Comparison of ENCODE assay signal across 13 cellular contexts in the genomic region with DNA sequence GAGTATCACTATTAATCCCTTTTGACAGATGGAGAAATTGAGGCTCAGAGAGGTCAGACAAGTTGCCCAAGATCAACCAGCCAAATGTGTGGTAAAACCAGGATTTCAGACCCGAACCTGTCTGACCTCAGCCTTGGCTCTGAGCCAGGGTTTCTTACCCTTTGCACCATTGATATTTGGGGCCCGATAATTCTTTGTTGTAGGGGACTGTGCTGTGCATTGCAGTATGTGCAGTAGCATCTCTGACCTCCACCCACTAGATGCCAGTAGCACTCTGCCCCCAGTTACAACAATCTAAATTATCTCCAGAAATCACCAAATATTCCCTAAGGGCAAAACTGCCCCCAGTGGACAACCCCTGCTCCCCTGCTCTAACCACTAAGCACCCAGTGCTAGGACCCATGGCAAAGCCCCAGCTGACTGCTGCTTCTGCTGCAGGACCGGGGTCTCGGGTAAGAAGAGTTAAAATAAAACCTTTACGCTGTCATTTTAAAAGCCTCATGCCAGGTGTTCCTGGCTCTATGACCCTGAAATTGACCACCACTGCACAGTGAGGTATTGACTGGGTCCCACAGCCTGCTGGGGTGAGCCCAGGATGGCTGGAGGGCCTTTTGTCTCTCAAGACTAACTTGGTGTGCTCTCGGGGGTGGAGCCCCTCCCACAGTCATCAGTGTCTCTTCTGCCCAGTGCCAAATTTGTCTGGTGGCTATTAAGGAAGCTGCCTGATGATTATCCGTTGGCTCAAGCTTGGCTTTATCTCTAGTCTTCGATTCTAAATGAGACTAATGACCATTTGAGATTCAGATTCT. TPM values are rescaled to one million over a fixed set of nuclear protein-coding genes. Genes with fewer than 3 reads are reported as not detected.
DNase-seq lines count a peak whose midpoint lies in the region; ATAC-seq, FAIRE-seq and TF ChIP-seq lines count a peak whose summit lies in the region.
"Had no signal": no experiment of that assay in that cellular context is flagged by ENCODE, and none has a peak within 500 bp of the region (broad histone marks: within the 10 kb centered on the region; RNA-seq: fewer than 3 reads in every experiment).

No MANE protein-coding gene starts in this region.

- H3K4me1 Mint-ChIP-seq in activated CD4-positive, alpha-beta memory T cell treated with anti-CD3 and anti-CD28 coated beads for 36 hours (ENCODE audit: low read depth), result peaks cover 25% of the 10 kb centered on the region
- H3K4me1 Mint-ChIP-seq in activated CD4-positive, alpha-beta memory T cell treated with anti-CD3 and anti-CD28 coated beads, Interleukin-2, amount 10 ng/mL, durations not matched to agents 7 days and 5 days, result peaks cover 27% of the 10 kb centered on the region

- H4K20me1 ChIP-seq in osteoblast (ENCODE audit: insufficient read depth, low read length), result no peaks in the 10 kb centered on the region

- no peak overlapping the region for H3K27ac ChIP-seq in osteoblast (ENCODE audit: low read depth, low read length)

- H2AFZ ChIP-seq in osteoblast (ENCODE audit: low read length), result no peak overlapping the region

- H3K9me3 ChIP-seq in osteoblast (ENCODE audit: low read depth, low read length), result no peaks in the 10 kb centered on the region
- H3K9me3 ChIP-seq: esophagus squamous epithelium had no signal

- peaks cover 9% of the 10 kb centered on the region for H3K27me3 Mint-ChIP-seq in activated CD4-positive, alpha-beta memory T cell treated with anti-CD3 and anti-CD28 coated beads for 36 hours
- peaks cover 75% of the 10 kb centered on the region for H3K27me3 Mint-ChIP-seq in activated CD4-positive, alpha-beta memory T cell treated with anti-CD3 and anti-CD28 coated beads, Interleukin-2, amount 10 ng/mL, durations not matched to agents 7 days and 5 days

- CTCF ChIA-PET in activated CD4-positive, alpha-beta memory T cell treated with anti-CD3 and anti-CD28 coated beads for 36 hours (lab: Charles Lee), result interaction anchor here (1.3 to 3.9 kb wide), 4 partner anchors 8 to 198 kb away, joined by 6 to 33 read pairs (median 21); no protein-coding TSS in a partner anchor
- CTCF ChIA-PET in activated CD4-positive, alpha-beta memory T cell treated with anti-CD3 and anti-CD28 coated beads, Interleukin-2, amount 10 ng/mL, durations not matched to agents 7 days and 5 days (lab: Charles Lee), result interaction anchor here (0.8 to 3.1 kb wide), 8 partner anchors 8 to 200 kb away, joined by 3 to 30 read pairs (median 4); no protein-coding TSS in a partner anchor

- no peaks in the 10 kb centered on the region for H3K36me3 ChIP-seq in osteoblast (ENCODE audit: insufficient read depth, low read length)
- H3K36me3 ChIP-seq: esophagus squamous epithelium had no signal

- H3K4me2 ChIP-seq in osteoblast (ENCODE audit: insufficient read depth, low read length), result no peak overlapping the region

- H3K27me3 ChIP-seq in osteoblast (ENCODE audit: insufficient read depth, low read length), result peaks cover 51% of the 10 kb centered on the region
- H3K27me3 ChIP-seq: esophagus squamous epithelium had no signal

- intact Hi-C loops in activated CD4-positive, alpha-beta memory T cell treated with anti-CD3 and anti-CD28 coated beads for 36 hours (cut with micrococcal nuclease), result loop anchor here (1.0 kb wide), 1 partner anchor 186 kb away; no protein-coding TSS in a partner anchor

- no peaks in the 10 kb centered on the region for H3K79me2 ChIP-seq in osteoblast (ENCODE audit: insufficient read depth, low read length)

- POLR2A ChIA-PET in activated CD4-positive, alpha-beta memory T cell treated with anti-CD3 and anti-CD28 coated beads for 36 hours (lab: Charles Lee), result no interaction called here
- POLR2A ChIA-PET in activated CD4-positive, alpha-beta memory T cell treated with anti-CD3 and anti-CD28 coated beads, Interleukin-2, amount 10 ng/mL, durations not matched to agents 7 days and 5 days (lab: Charles Lee), result interaction anchor here (0.5 to 1.4 kb wide), 2 partner anchors 8 to 46 kb away, joined by 3 read pairs; no protein-coding TSS in a partner anchor

- no peaks in the 10 kb centered on the region for H3K36me3 Mint-ChIP-seq in activated CD4-positive, alpha-beta memory T cell treated with anti-CD3 and anti-CD28 coated beads for 36 hours
- H3K36me3 Mint-ChIP-seq in activated CD4-positive, alpha-beta memory T cell treated with anti-CD3 and anti-CD28 coated beads, Interleukin-2, amount 10 ng/mL, durations not matched to agents 7 days and 5 days (ENCODE audit: low read depth), result no peaks in the 10 kb centered on the region
- H3K36me3 Mint-ChIP-seq: activated naive CD8-positive, alpha-beta T cell treated with anti-CD3 and anti-CD28 coated beads, Interleukin-2, amount 10 ng/mL, durations not matched to agents 7 days and 5 days; memory B cell had no signal

- H3K4me3 ChIP-seq in osteoblast (ENCODE audit: insufficient read depth, low read length), result no peak overlapping the region
- H3K4me3 ChIP-seq: esophagus squamous epithelium had no signal

- FAIRE-seq in urothelium cell line (lab: Jason Lieb, UNC), result no peak
- FAIRE-seq: TTC549 had no signal

- H3K4me3 Mint-ChIP-seq in activated CD4-positive, alpha-beta memory T cell treated with anti-CD3 and anti-CD28 coated beads for 36 hours, result no peak overlapping the region
- H3K4me3 Mint-ChIP-seq in activated CD4-positive, alpha-beta memory T cell treated with anti-CD3 and anti-CD28 coated beads, Interleukin-2, amount 10 ng/mL, durations not matched to agents 7 days and 5 days, result no peak overlapping the region
- H3K4me3 Mint-ChIP-seq: activated naive CD8-positive, alpha-beta T cell treated with anti-CD3 and anti-CD28 coated beads, Interleukin-2, amount 10 ng/mL, durations not matched to agents 7 days and 5 days; memory B cell had no signal

- no peaks in the 10 kb centered on the region for H3K9me3 Mint-ChIP-seq in activated CD4-positive, alpha-beta memory T cell treated with anti-CD3 and anti-CD28 coated beads for 36 hours
- H3K9me3 Mint-ChIP-seq in activated CD4-positive, alpha-beta memory T cell treated with anti-CD3 and anti-CD28 coated beads, Interleukin-2, amount 10 ng/mL, durations not matched to agents 7 days and 5 days, result no peaks in the 10 kb centered on the region
- H3K9me3 Mint-ChIP-seq: activated naive CD8-positive, alpha-beta T cell treated with anti-CD3 and anti-CD28 coated beads, Interleukin-2, amount 10 ng/mL, durations not matched to agents 7 days and 5 days; memory B cell had no signal

- no peak overlapping the region for H3K27ac Mint-ChIP-seq in activated CD4-positive, alpha-beta memory T cell treated with anti-CD3 and anti-CD28 coated beads for 36 hours
- H3K27ac Mint-ChIP-seq in activated CD4-positive, alpha-beta memory T cell treated with anti-CD3 and anti-CD28 coated beads, Interleukin-2, amount 10 ng/mL, durations not matched to agents 7 days and 5 days, result no peak overlapping the region
- H3K27ac Mint-ChIP-seq: activated naive CD8-positive, alpha-beta T cell treated with anti-CD3 and anti-CD28 coated beads, Interleukin-2, amount 10 ng/mL, durations not matched to agents 7 days and 5 days; memory B cell had no signal

- DNase-seq in activated CD4-positive, alpha-beta memory T cell treated with anti-CD3 and anti-CD28 coated beads for 36 hours, result peak; percentile 22
- no peak for DNase-seq in activated CD4-positive, alpha-beta memory T cell treated with anti-CD3 and anti-CD28 coated beads, Interleukin-2, amount 10 ng/mL, durations not matched to agents 7 days and 5 days
- peak; percentile 34 for DNase-seq in LHCN-M2 (ENCODE audit: low read depth)
- peak; percentile 24 for DNase-seq in astrocyte of the hippocampus (ENCODE audit: low read depth, low spot score)
- no peak for DNase-seq in osteoblast (ENCODE audit: insufficient read length, low spot score, missing footprints)
- DNase-seq in DMS79 treated with DMSO at 0.1 percent for 48 hours (lab: John Stamatoyannopoulos, UW), result no peak
- no peak for DNase-seq in urothelium cell line (ENCODE audit: low spot score)
- DNase-seq: activated naive CD8-positive, alpha-beta T cell treated with anti-CD3 and anti-CD28 coated beads, Interleukin-2, amount 10 ng/mL, durations not matched to agents 7 days and 5 days; esophagus squamous epithelium; NCI-H446 treated with DMSO at 0.1 percent for 48 hours had no signal

- H3K4me1 ChIP-seq in osteoblast (ENCODE audit: insufficient read depth, low read length), result peaks cover 4% of the 10 kb centered on the region

- TF ChIP-seq CTCF in osteoblast (IDR thresholded peaks at IDR 0.05; ENCODE audit: extremely low read depth, low read depth, low read length), result peak; percentile 59

- no peak for ATAC-seq in GM18517 (IDR thresholded peaks at IDR 0.05; ENCODE audit: unreplicated experiment)

RNA-seq across cellular contexts. Expression of a gene that starts 5.6 kb away (rescaled TPM):
- 1 to 10 TPM; 4.6 to 4.8 TPM for total RNA-seq in activated CD4-positive, alpha-beta memory T cell treated with anti-CD3 and anti-CD28 coated beads for 36 hours
- total RNA-seq in activated CD4-positive, alpha-beta memory T cell treated with anti-CD3 and anti-CD28 coated beads, Interleukin-2, amount 10 ng/mL, durations not matched to agents 7 days and 5 days, result 10 to 100 TPM; 22.3 to 24.1 TPM
- total RNA-seq in LHCN-M2 (2014; rRNA removed) (0.45 and 2.1 TPM in 2 replicates), osteoblast (16.3 and 28.0 TPM in 2 replicates)
- polyA plus RNA-seq in LHCN-M2 (2012), result 0.11 TPM

Comparison
In these comparisons a context has a peak if more than half of its experiments do, and no peak if none do; other contexts are left out.
1. DNase-seq: peak in activated CD4-positive, alpha-beta memory T cell treated with anti-CD3 and anti-CD28 coated beads for 36 hours (single experiment), LHCN-M2 (single experiment) and astrocyte of the hippocampus (single experiment); none in activated CD4-positive, alpha-beta memory T cell treated with anti-CD3 and anti-CD28 coated beads, Interleukin-2, amount 10 ng/mL, durations not matched to agents 7 days and 5 days (single experiment), osteoblast (single experiment), DMS79 treated with DMSO at 0.1 percent for 48 hours (single experiment) and urothelium cell line (single experiment).